16 cellular contexts compared by ENCODE assay signal in the genomic region with DNA sequence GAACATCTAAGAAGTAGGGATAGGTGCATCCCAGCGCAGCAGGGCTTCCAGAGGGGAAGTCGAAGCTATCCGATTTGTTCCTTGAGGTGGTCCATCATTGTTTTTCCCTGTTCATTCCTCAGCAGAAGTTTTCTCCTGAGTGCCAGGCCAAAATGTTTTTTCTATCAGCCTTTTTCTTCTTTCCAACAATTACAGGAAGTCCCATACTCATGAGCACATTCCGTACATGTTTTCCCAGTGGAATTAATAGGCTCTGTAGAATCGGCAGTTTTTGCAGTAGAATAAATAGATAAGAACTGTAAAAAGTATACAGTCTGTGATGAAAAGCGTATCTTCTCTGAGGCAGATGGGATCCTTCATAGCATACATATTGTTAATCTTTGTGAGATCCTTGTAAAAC.
"Had no signal": no experiment of that assay in that cellular context is flagged by ENCODE, and none has a peak within 500 bp of the region (broad histone marks: within the 10 kb centered on the region; RNA-seq: fewer than 3 reads in every experiment).

No MANE protein-coding gene starts in this region.

- H3K4me3 ChIP-seq: esophagus muscularis mucosa, heart left ventricle, left lung, right lobe of liver, SK-N-MC, tibial nerve had no signal

- ATAC-seq: activated CD8-positive, alpha-beta T cell treated with anti-CD3 and anti-CD28 coated beads for 36 hours; left lung; stimulated activated naive B cell treated with anti-CD40 and anti-IgM and Interleukin-4, amounts not matched to agents 10 μg/mL and 1 μg/mL and 100 μg/mL, for 72 hours; T-cell had no signal

- H3K27ac ChIP-seq: esophagus muscularis mucosa, heart left ventricle, left lung, right lobe of liver, SK-N-MC, tibial nerve had no signal

- H3K27me3 ChIP-seq: esophagus muscularis mucosa, heart left ventricle, left lung, right lobe of liver, tibial nerve had no signal

- DNase-seq: activated CD4-positive, alpha-beta T cell treated with anti-CD3 and anti-CD28 coated beads for 4 hours; activated CD8-positive, alpha-beta memory T cell treated with anti-CD3 and anti-CD28 coated beads, Interleukin-2, amount 50 U/mL, for 4 hours; activated CD8-positive, alpha-beta T cell treated with anti-CD3 and anti-CD28 coated beads for 36 hours; activated naive CD4-positive, alpha-beta T cell; endodermal cell; foreskin melanocyte; heart left ventricle; left lung; right lobe of liver; stimulated activated CD4-positive, alpha-beta T cell treated with anti-CD3 and anti-CD28 coated beads, Interleukin-2, amount 100 ng/mL, for 24 hours; stimulated activated naive B cell treated with anti-CD40 and anti-IgM and Interleukin-4, amounts not matched to agents 10 μg/mL and 1 μg/mL and 100 μg/mL, for 72 hours; T-cell; T1000 had no signal

- H3K9me3 ChIP-seq: esophagus muscularis mucosa, heart left ventricle, left lung, right lobe of liver, tibial nerve had no signal

- H3K4me1 ChIP-seq: left lung, right lobe of liver had no signal

- H3K36me3 ChIP-seq: esophagus muscularis mucosa, heart left ventricle, left lung, right lobe of liver, tibial nerve had no signal
